In genomic region chr11:127926721-127927120, GRCh38 we compare ENCODE assay signal across 14 cellular contexts.
"Had no signal": no experiment of that assay in that cellular context is flagged by ENCODE, and none has a peak within 500 bp of the region (broad histone marks: within the 10 kb centered on the region; RNA-seq: fewer than 3 reads in every experiment).

No MANE protein-coding gene starts in this region.

- DNase-seq: activated B cell treated with CpG ODN at 0.5 μM for 24 hours; activated CD4-positive, alpha-beta T cell treated with anti-CD3 and anti-CD28 coated beads for 48 hours; activated CD8-positive, alpha-beta memory T cell treated with anti-CD3 and anti-CD28 coated beads, Interleukin-2, amount 50 U/mL, for 4 hours; activated CD8-positive, alpha-beta T cell treated with anti-CD3 and anti-CD28 coated beads for 36 hours; activated effector memory CD4-positive, alpha-beta T cell treated with anti-CD3 and anti-CD28 coated beads, Interleukin-2, amount 50 U/mL, for 16 hours; activated T-cell treated with anti-CD3 and anti-CD28 coated beads, Interleukin-2, amount 50 U/mL, for 48 hours; amniotic stem cell; caudate nucleus; colonic mucosa; left lung; mammary epithelial cell; stimulated activated CD4-positive, alpha-beta T cell treated with anti-CD3 and anti-CD28 coated beads, Interleukin-2, amount 100 ng/mL, for 24 hours had no signal

- ATAC-seq: activated CD8-positive, alpha-beta T cell treated with anti-CD3 and anti-CD28 coated beads for 36 hours; body of pancreas; esophagus mucosa; left lung had no signal
